10 cellular contexts compared by ENCODE assay signal in genomic region chr4:152585036-152585439, GRCh38. TPM values are rescaled to one million over a fixed set of nuclear protein-coding genes. Genes with fewer than 3 reads are reported as not detected.
DNase-seq lines count a peak whose midpoint lies in the region; ATAC-seq and TF ChIP-seq lines count a peak whose summit lies in the region.
"Had no signal": no experiment of that assay in that cellular context is flagged by ENCODE, and none has a peak within 500 bp of the region (broad histone marks: within the 10 kb centered on the region; RNA-seq: fewer than 3 reads in every experiment).

No MANE protein-coding gene starts in this region.

- no peak overlapping the region for H2BK12ac ChIP-seq in neuronal stem cell (ENCODE audit: low read length)

- H2BK15ac ChIP-seq in neuronal stem cell (ENCODE audit: low read length): no peak overlapping the region

- H3K4me1 Mint-ChIP-seq in activated T-cell treated with anti-CD3 and anti-CD28 coated beads, Interleukin-2, amount 50 U/mL, for 72 hours (ENCODE audit: low read depth): no peaks in the 10 kb centered on the region
- H3K4me1 Mint-ChIP-seq in MCF 10A (ENCODE audit: insufficient read depth, unreplicated experiment): peaks cover 13% of the 10 kb centered on the region

- WGBS in neuronal stem cell (ENCODE audit: extremely low coverage in 2 of 2, insufficient read length in 2 of 2, insufficient replicate concordance in 1 of 2), 2 donors: no CpG with 5 or more reads among the region's 7 CpGs

- no peak overlapping the region for H3K18ac ChIP-seq in neuronal stem cell (ENCODE audit: low read length)

- H3K4me3 Mint-ChIP-seq in activated T-cell treated with anti-CD3 and anti-CD28 coated beads, Interleukin-2, amount 50 U/mL, for 72 hours: peak overlapping the region; percentile 11 to 78
- no peak overlapping the region for H3K4me3 Mint-ChIP-seq in MCF 10A (ENCODE audit: unreplicated experiment)

- no peak overlapping the region for H4K8ac ChIP-seq in neuronal stem cell (ENCODE audit: low read depth, low read length)

- no peak overlapping the region for H3K4ac ChIP-seq in neuronal stem cell (ENCODE audit: low read length)

- ATAC-seq in GM19035 (IDR thresholded peaks at IDR 0.05; ENCODE audit: unreplicated experiment) (peak; percentile 89), HG02938 (IDR thresholded peaks at IDR 0.05; ENCODE audit: unreplicated experiment) (peak; percentile 81)
- ATAC-seq in activated T-cell treated with anti-CD3 and anti-CD28 coated beads, Interleukin-2, amount 50 U/mL, for 72 hours (replicated peaks in 1 of 2): peak in 1 of 2 donors; percentile 72

- H3K9me3 ChIP-seq in neuronal stem cell (replicated peaks in 1 of 2; ENCODE audit: control insufficient read depth in 2 of 2, insufficient read depth in 1 of 2, low read depth in 1 of 2, low read length in 2 of 2): no peaks in the 10 kb centered on the region
- H3K9me3 ChIP-seq: ovary had no signal

- H3K27ac ChIP-seq in neuronal stem cell (replicated peaks; ENCODE audit: low read length): no peak overlapping the region
- H3K27ac ChIP-seq: ovary had no signal

- H3K9ac ChIP-seq in neuronal stem cell (ENCODE audit: low read depth, low read length, poor library complexity): no peak overlapping the region

- H3K9me3 Mint-ChIP-seq in activated T-cell treated with anti-CD3 and anti-CD28 coated beads, Interleukin-2, amount 50 U/mL, for 72 hours: peaks cover 2 to 3% of the 10 kb centered on the region in 2 donors
- no peaks in the 10 kb centered on the region for H3K9me3 Mint-ChIP-seq in MCF 10A (ENCODE audit: unreplicated experiment)

- H3K27me3 Mint-ChIP-seq in activated T-cell treated with anti-CD3 and anti-CD28 coated beads, Interleukin-2, amount 50 U/mL, for 72 hours (ENCODE audit: low read depth): peaks cover 3% of the 10 kb centered on the region
- H3K27me3 Mint-ChIP-seq in MCF 10A (ENCODE audit: insufficient read depth, unreplicated experiment): no peaks in the 10 kb centered on the region

- no peak overlapping the region for H4K91ac ChIP-seq in neuronal stem cell (ENCODE audit: low read depth, low read length, poor library complexity)

- intact Hi-C loops in MCF 10A (cut with micrococcal nuclease): no loop called here

- peak in 1 of 2 donors; percentile 11 for DNase-seq in activated T-cell treated with anti-CD3 and anti-CD28 coated beads, Interleukin-2, amount 50 U/mL, for 72 hours
- no peak for DNase-seq in neuronal stem cell (ENCODE audit: low spot score)
- DNase-seq in MCF 10A (ENCODE audit: unreplicated experiment): no peak
- DNase-seq in NCI-H1436 (lab: John Stamatoyannopoulos, UW): no peak
- DNase-seq in OCI-M2 (lab: John Stamatoyannopoulos, UW; ENCODE audit: unreplicated experiment): no peak
- DNase-seq in anterior cingulate cortex (lab: John Stamatoyannopoulos, UW): no peak
- DNase-seq: ovary, RPMI8226 had no signal

- POLR2A ChIA-PET in MCF 10A (lab: Yijun Ruan, JAX): no interaction called here

- H2AFZ ChIP-seq in neuronal stem cell (ENCODE audit: low read length): peak overlapping the region; percentile 74

- H3K36me3 ChIP-seq in neuronal stem cell (replicated peaks in 1 of 2; ENCODE audit: control insufficient read depth in 2 of 2, insufficient read depth in 2 of 2, low read length in 2 of 2): no peaks in the 10 kb centered on the region
- H3K36me3 ChIP-seq: ovary had no signal

- no peak overlapping the region for H3K23ac ChIP-seq in neuronal stem cell (ENCODE audit: low read depth, low read length, poor library complexity)

- H2AK5ac ChIP-seq in neuronal stem cell (ENCODE audit: low read depth, low read length): no peak overlapping the region

- no peak overlapping the region for H3K4me3 ChIP-seq in neuronal stem cell (ENCODE audit: low read length in 2 of 2)
- H3K4me3 ChIP-seq: ovary had no signal

- H3K27me3 ChIP-seq in neuronal stem cell (ENCODE audit: control insufficient read depth in 3 of 3, insufficient read depth in 3 of 3, low read depth in 1 of 3, low read length in 3 of 3): peaks cover 0 to 4% (median 0%) of the 10 kb centered on the region in 3 experiments
- H3K27me3 ChIP-seq: ovary had no signal

- CTCF ChIA-PET in MCF 10A (lab: Yijun Ruan, JAX): no interaction called here

- no peak overlapping the region for H3K14ac ChIP-seq in neuronal stem cell (ENCODE audit: low read length)

- H3K27ac Mint-ChIP-seq in activated T-cell treated with anti-CD3 and anti-CD28 coated beads, Interleukin-2, amount 50 U/mL, for 72 hours: peak overlapping the region; percentile 97
- H3K27ac Mint-ChIP-seq in MCF 10A (ENCODE audit: low read depth, unreplicated experiment): no peak overlapping the region

- H3K4me2 ChIP-seq in neuronal stem cell (ENCODE audit: insufficient read depth, low read length, poor library complexity, severe bottlenecking): no peak overlapping the region

- no TSS peak for BruUV-seq in MCF 10A (replicated peaks; lab: Mats Ljungman, UMichigan)

- H3K36me3 Mint-ChIP-seq in activated T-cell treated with anti-CD3 and anti-CD28 coated beads, Interleukin-2, amount 50 U/mL, for 72 hours (ENCODE audit: insufficient read depth in 2 of 2): no peaks in the 10 kb centered on the region
- H3K36me3 Mint-ChIP-seq in MCF 10A (ENCODE audit: insufficient read depth, unreplicated experiment): no peaks in the 10 kb centered on the region

- H2BK120ac ChIP-seq in neuronal stem cell (ENCODE audit: low read depth, low read length): no peak overlapping the region

- H2BK5ac ChIP-seq in neuronal stem cell (ENCODE audit: low read length): no peak overlapping the region

- peaks cover 0 to 2% of the 10 kb centered on the region in 2 donors for H3K4me1 ChIP-seq in neuronal stem cell (ENCODE audit: control insufficient read depth in 2 of 2, insufficient read depth in 1 of 2, low read depth in 1 of 2, low read length in 2 of 2)

- no peaks in the 10 kb centered on the region for H3K79me1 ChIP-seq in neuronal stem cell (ENCODE audit: low read depth, low read length)

- TF ChIP-seq CTCF in MCF 10A (IDR thresholded peaks at IDR 0.05; ENCODE audit: unreplicated experiment): no peak

RNA-seq across cellular contexts. Expression of gene FBXW7, which starts 49.1 kb away (rescaled TPM):
- 10 to 100 TPM; 37.6 to 40.9 TPM for total RNA-seq in activated T-cell treated with anti-CD3 and anti-CD28 coated beads, Interleukin-2, amount 50 U/mL, for 72 hours
- 12.2 TPM for polyA plus RNA-seq in neuronal stem cell (2013, experiment 1 of 2)
- 12.2 TPM for polyA plus RNA-seq in neuronal stem cell (2013, experiment 2 of 2)
- total RNA-seq in MCF 10A (2022): 35.8 and 40.2 TPM in 2 replicates
